8 cellular contexts compared by ENCODE assay signal in genomic region chr9:121599186-121599871, GRCh38. TPM values are rescaled to one million over a fixed set of nuclear protein-coding genes. Genes with fewer than 3 reads are reported as not detected.
DNase-seq lines count a peak whose midpoint lies in the region; ATAC-seq, FAIRE-seq and TF ChIP-seq lines count a peak whose summit lies in the region.

No MANE protein-coding gene starts in this region.

- no peak for FAIRE-seq in small intestine (lab: Jason Lieb, UNC)

- no peak for TF ChIP-seq CTCF in GM20000 (IDR thresholded peaks at IDR 0.05; ENCODE audit: extremely low read depth, missing control alignments)
- TF ChIP-seq CTCF in VCaP (conservative IDR thresholded peaks at IDR 0.05) = no peak

- intact Hi-C loops in left ventricle myocardium superior (cut with micrococcal nuclease) = no loop called here

- peak; percentile 85 for ATAC-seq in left ventricle myocardium superior

- no peaks in the 10 kb centered on the region for H3K36me3 ChIP-seq in small intestine (ENCODE audit: control insufficient read depth in 2 of 2, insufficient read depth in 2 of 2, low read length in 2 of 2)

- H3K27me3 ChIP-seq in small intestine (ENCODE audit: control insufficient read depth in 2 of 2, insufficient read depth in 2 of 2, low read length in 2 of 2) = peaks cover 2 to 9% of the 10 kb centered on the region in 2 donors

- peak overlapping the region; percentile 90 for H3K27ac ChIP-seq in VCaP
- H3K27ac ChIP-seq in small intestine (ENCODE audit: low read depth in 1 of 2, low read length in 1 of 2) = no peak overlapping the region

- H3K4me1 ChIP-seq in small intestine (ENCODE audit: control insufficient read depth in 2 of 2, insufficient read depth in 1 of 2, low read depth in 1 of 2, low read length in 1 of 2) = no peaks in the 10 kb centered on the region

- WGBS in small intestine, 3 donors = 0 to 2% (median 1%) methylated on average over 61 to 80 of the region's 80 CpGs

- H3K9me3 ChIP-seq in small intestine (ENCODE audit: control insufficient read depth, low read depth) = no peaks in the 10 kb centered on the region

- DNase-seq in GM20000 (ENCODE audit: low spot score) = peak; percentile 49
- peak; percentile 90 for DNase-seq in left ventricle myocardium superior
- DNase-seq in retina = peak; percentile 81
- no peak for DNase-seq in NCI-H187 (lab: John Stamatoyannopoulos, UW)
- DNase-seq in small intestine = no peak
- no peak for DNase-seq in COR-L47 (lab: John Stamatoyannopoulos, UW)
- DNase-seq in NK-92 (lab: John Stamatoyannopoulos, UW; ENCODE audit: unreplicated experiment) = no peak

- peak overlapping the region in 1 of 2 donors; percentile 43 for H3K4me3 ChIP-seq in small intestine (ENCODE audit: low read depth in 1 of 2, low read length in 2 of 2)

RNA-seq across cellular contexts. Expression of gene DAB2IP, which starts 52.1 kb away (rescaled TPM):
- 54.8 TPM for total RNA-seq in left ventricle myocardium superior
- polyA plus RNA-seq in small intestine = 10 to 100 TPM; 13.8 to 39.0 (median 20.1) TPM

Comparison
In these comparisons a context has a peak if more than half of its experiments do, and no peak if none do; other contexts are left out.
1. DNase-seq: peak in GM20000 (single experiment), left ventricle myocardium superior (single experiment) and retina (single experiment); none in NCI-H187 (0 of 2), small intestine (single experiment), COR-L47 (single experiment) and NK-92 (single experiment).